ENCODE assay signal across 8 cellular contexts in the genomic region with DNA sequence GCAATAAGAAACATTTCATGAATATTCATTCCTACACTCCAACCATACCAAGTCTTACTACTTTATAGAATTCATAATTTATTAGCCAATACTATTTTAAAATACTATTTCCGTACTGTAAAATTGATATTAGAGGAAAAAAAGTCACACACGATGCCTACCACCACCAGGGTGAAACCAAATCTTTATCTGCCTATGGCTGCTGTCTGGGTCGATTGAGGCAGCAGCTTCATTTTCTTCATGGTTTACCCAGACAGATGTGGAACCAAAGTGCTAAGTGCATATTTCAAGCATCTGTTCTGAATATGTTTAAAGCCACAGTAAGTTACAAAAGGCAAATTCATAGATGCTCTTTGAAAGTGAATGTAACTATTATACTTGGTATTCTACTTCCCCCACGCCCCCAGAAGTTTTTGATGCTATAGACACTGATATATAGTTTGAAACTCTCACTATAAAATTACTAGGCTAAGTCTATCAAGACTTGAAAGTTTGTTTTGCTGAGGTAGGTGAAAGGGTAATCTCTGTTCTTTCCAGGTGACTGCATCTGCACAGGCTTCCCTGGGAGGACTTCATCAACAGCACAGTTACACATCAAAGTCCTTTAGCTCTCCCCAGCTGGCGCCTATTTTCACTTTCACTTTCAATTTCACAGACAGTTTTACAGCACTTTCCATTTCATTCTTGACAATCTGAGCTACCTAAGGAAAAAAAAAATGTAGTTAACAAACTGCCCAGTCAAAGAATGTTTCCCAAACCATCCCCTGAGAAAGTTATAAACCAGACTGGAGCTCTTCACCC.
A peak's percentile ranks its signal among the peaks of the same experiment; 100 is the strongest.
DNase-seq lines count a peak whose midpoint lies in the region; ATAC-seq and TF ChIP-seq lines count a peak whose summit lies in the region.

No MANE protein-coding gene starts in this region.

- TF ChIP-seq POLR2A in tibial nerve (IDR thresholded peaks at IDR 0.05), result no peak

- peak; percentile 8 for DNase-seq in AG09319 (ENCODE audit: extremely low read depth, low read depth)
- peak; percentile 9 to 74 (median 17) for DNase-seq in T-helper 1 cell
- DNase-seq in choroid plexus epithelial cell (ENCODE audit: low read depth), result peak; percentile 78
- peak; percentile 49 for DNase-seq in myocyte (ENCODE audit: low read depth)
- no peak for DNase-seq in tibial nerve (ENCODE audit: low spot score in 2 of 2)
- DNase-seq in NCI-H2227 treated with DMSO at 0.1 percent for 48 hours (lab: John Stamatoyannopoulos, UW), result no peak

- peaks cover 0 to 10% (median 0%) of the 10 kb centered on the region in 4 donors for H3K4me1 ChIP-seq in tibial nerve

- H3K36me3 ChIP-seq in tibial nerve, result no peaks in the 10 kb centered on the region

- H3K27me3 ChIP-seq in tibial nerve, result no peaks in the 10 kb centered on the region

- TF ChIP-seq CTCF in AG09319 (IDR thresholded peaks at IDR 0.05; ENCODE audit: low read depth, low read length) (no peak), choroid plexus epithelial cell (conservative IDR thresholded peaks at IDR 0.05; ENCODE audit: low read depth, low read length) (no peak), tibial nerve (IDR thresholded peaks at IDR 0.05) (no peak)

- H3K4me3 ChIP-seq in choroid plexus epithelial cell (ENCODE audit: low read depth, low read length), result peak overlapping the region; percentile 46
- peak overlapping the region in 3 of 4 donors; percentile 14 to 41 (median 31) for H3K4me3 ChIP-seq in tibial nerve

- no peak for TF ChIP-seq EP300 in tibial nerve (IDR thresholded peaks at IDR 0.05)

- no peak overlapping the region for H3K27ac ChIP-seq in tibial nerve

- 40 to 43% methylated on average over 5 of the region's 5 CpGs for WGBS in tibial nerve, 2 donors

- ATAC-seq in GM18873 (IDR thresholded peaks at IDR 0.05; ENCODE audit: low FRiP score, unreplicated experiment) (peak; percentile 89), HG03108 (IDR thresholded peaks at IDR 0.05; ENCODE audit: unreplicated experiment) (peak; percentile 87)

- H3K9me3 ChIP-seq in tibial nerve, result no peaks in the 10 kb centered on the region

Comparison
In these comparisons a context has a peak if more than half of its experiments do, and no peak if none do; other contexts are left out.
1. DNase-seq: peak in AG09319 (single experiment), T-helper 1 cell (5 of 5), choroid plexus epithelial cell (single experiment) and myocyte (single experiment); none in tibial nerve (0 of 2) and NCI-H2227 treated with DMSO at 0.1 percent for 48 hours (single experiment).